8 cellular contexts compared by ENCODE assay signal in genomic region chr16:75110637-75111513, GRCh38. TPM values are rescaled to one million over a fixed set of nuclear protein-coding genes. Genes with fewer than 3 reads are reported as not detected.
DNase-seq lines count a peak whose midpoint lies in the region; ATAC-seq and TF ChIP-seq lines count a peak whose summit lies in the region.

No MANE protein-coding gene starts in this region.

- H3K4me3 ChIP-seq in astrocyte of the cerebellum (ENCODE audit: low read depth, low read length): no peak overlapping the region

- TF ChIP-seq CTCF in GM13976 (IDR thresholded peaks at IDR 0.05; ENCODE audit: borderline replicate concordance, control extremely low read depth, extremely low read depth, insufficient read depth, missing control alignments) (peak; percentile 88), astrocyte of the cerebellum (IDR thresholded peaks at IDR 0.05; ENCODE audit: low read depth, low read length, missing control alignments) (peak; percentile 91)

- ATAC-seq in HG02884 (IDR thresholded peaks at IDR 0.05; ENCODE audit: unreplicated experiment) (peak; percentile 59), sciatic nerve (peak; percentile 86)

- in situ Hi-C loops in GM13976 (cut with MboI; ENCODE audit: low sequenced_read_pairs, unreplicated experiment) (loop anchor here (25.0 kb wide), 1 partner anchor 399 kb away; the partner anchor contains the start of gene MLKL), astrocyte of the cerebellum (cut with HindIII; ENCODE audit: low sequenced_read_pairs) (no loop called here)

- peak; percentile 94 for DNase-seq in GM13976 (ENCODE audit: low spot score)
- peak; percentile 42 to 57 for DNase-seq in NCI-H187 (lab: John Stamatoyannopoulos, UW)
- peak; percentile 60 for DNase-seq in T-helper 22 cell (ENCODE audit: low read depth)
- peak; percentile 80 for DNase-seq in astrocyte of the cerebellum (ENCODE audit: low read depth)
- DNase-seq in hippocampal formation (lab: John Stamatoyannopoulos, UW): peak; percentile 87 to 88
- DNase-seq in sciatic nerve (ENCODE audit: low spot score): peak; percentile 94
- no peak for DNase-seq in cortex of kidney (lab: John Stamatoyannopoulos, UW)

- intact Hi-C loops in sciatic nerve (cut with DNase I): loop anchor here (2.0 kb wide), 1 partner anchor 112 kb away; the partner anchor contains the start of gene ZNRF1

RNA-seq across cellular contexts. Expression of gene LDHD, which starts 5.7 kb away (rescaled TPM):
- 12.1 TPM for total RNA-seq in sciatic nerve

RNA-seq across cellular contexts. Expression of gene ZFP1, which starts 37.4 kb away (rescaled TPM):
- 19.0 TPM for total RNA-seq in sciatic nerve
